Comparison of ENCODE assay signal across 8 cellular contexts in the genomic region with DNA sequence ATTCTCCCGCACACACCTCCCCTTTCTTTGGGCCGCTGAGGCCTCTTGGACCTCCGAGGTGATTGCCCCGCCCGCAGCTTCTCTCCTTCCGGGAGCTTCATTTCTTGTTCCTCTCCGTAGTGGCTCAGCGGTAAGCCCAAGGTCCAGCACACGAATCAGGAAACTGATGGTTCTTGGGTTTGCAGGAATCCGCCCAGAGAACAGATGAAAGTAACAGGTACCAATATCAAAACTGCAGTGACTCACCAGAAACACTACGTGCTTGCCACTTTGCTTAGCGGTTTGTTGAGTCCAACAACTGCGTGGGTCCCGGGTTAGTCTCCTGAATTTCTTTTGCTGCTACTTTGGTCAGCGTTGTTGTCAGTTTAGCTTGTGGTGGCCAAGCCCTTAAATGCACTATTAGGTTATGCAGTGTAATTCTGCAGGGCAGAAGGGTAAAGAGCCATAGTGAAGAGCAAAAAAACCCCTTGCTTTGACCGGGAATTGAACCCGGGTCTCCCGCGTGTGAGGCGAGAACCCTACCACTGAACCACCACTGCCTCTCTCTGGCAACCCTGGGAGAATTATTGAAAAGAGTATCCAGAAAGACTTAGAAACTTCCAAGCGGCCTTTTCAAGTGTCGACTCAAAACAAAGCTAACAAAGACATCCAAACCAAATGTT.
DNase-seq lines count a peak whose midpoint lies in the region; ATAC-seq and TF ChIP-seq lines count a peak whose summit lies in the region.
"Not testable (repeated sequence)": the region's sequence is repeated elsewhere in the genome, so short reads cannot be mapped to it uniquely, and the experiment has no call there.

No MANE protein-coding gene starts in this region.

- intact Hi-C loops in OCI-LY7 (cut with micrococcal nuclease; ENCODE audit: unreplicated experiment); dendritic cell treated with granulocyte-macrophage colony-stimulating factor and Interleukin-4, amounts not matched to agents 40 ng/mL and 50 ng/mL, for 4 days (cut with micrococcal nuclease); left lung (cut with DNase I): not testable (repeated sequence)

- not testable (repeated sequence) for H3K36me3 Mint-ChIP-seq in dendritic cell treated with granulocyte-macrophage colony-stimulating factor and Interleukin-4, amounts not matched to agents 40 ng/mL and 50 ng/mL, for 4 days (ENCODE audit: low read depth)

- not testable (repeated sequence) for H3K27me3 ChIP-seq in BJ (ENCODE audit: control insufficient read depth, insufficient read depth, low read length); left lung

- H3K36me3 ChIP-seq in BJ (ENCODE audit: control insufficient read depth, insufficient read depth, low read length); OCI-LY7 (ENCODE audit: insufficient read depth, low read length); left lung: not testable (repeated sequence)

- H3K4me3 Mint-ChIP-seq in dendritic cell treated with granulocyte-macrophage colony-stimulating factor and Interleukin-4, amounts not matched to agents 40 ng/mL and 50 ng/mL, for 4 days = peak overlapping the region; percentile 21

- not testable (repeated sequence) for H4K20me1 ChIP-seq in OCI-LY7 (ENCODE audit: insufficient read depth, low read length)

- H2AFZ ChIP-seq in OCI-LY7 (ENCODE audit: low read length) = not testable (repeated sequence)

- H3K79me2 ChIP-seq in OCI-LY7 (ENCODE audit: insufficient read depth, low read depth, low read length) = not testable (repeated sequence)

- not testable (repeated sequence) for H3K4me1 Mint-ChIP-seq in dendritic cell treated with granulocyte-macrophage colony-stimulating factor and Interleukin-4, amounts not matched to agents 40 ng/mL and 50 ng/mL, for 4 days (ENCODE audit: low read depth)

- CTCF ChIA-PET in BJ (lab: Yijun Ruan, JAX); OCI-LY7 (lab: Charles Lee; ENCODE audit: unreplicated experiment): not testable (repeated sequence)

- not testable (repeated sequence) for H3K9me3 Mint-ChIP-seq in dendritic cell treated with granulocyte-macrophage colony-stimulating factor and Interleukin-4, amounts not matched to agents 40 ng/mL and 50 ng/mL, for 4 days

- H3K4me1 ChIP-seq in OCI-LY7 (ENCODE audit: insufficient read depth, low read length, poor library complexity, severe bottlenecking); left lung: not testable (repeated sequence)

- H3K27ac Mint-ChIP-seq in dendritic cell treated with granulocyte-macrophage colony-stimulating factor and Interleukin-4, amounts not matched to agents 40 ng/mL and 50 ng/mL, for 4 days = not testable (repeated sequence)

- BruUV-seq in OCI-LY7 (replicated peaks; lab: Mats Ljungman, UMichigan) = not testable (repeated sequence)

- H3K9me3 ChIP-seq in OCI-LY7 (ENCODE audit: low read length); left lung: not testable (repeated sequence)

- not testable (repeated sequence) for H3K4me2 ChIP-seq in OCI-LY7 (ENCODE audit: low read length)

- POLR2A ChIA-PET in BJ (lab: Charles Lee); OCI-LY7 (lab: Charles Lee): not testable (repeated sequence)

- H3K9me2 ChIP-seq in OCI-LY7 (ENCODE audit: insufficient read depth, low read length) = not testable (repeated sequence)

- DNase-seq in BJ (ENCODE audit: low read depth) (peak; percentile 20), HK-2 (ENCODE audit: unreplicated experiment) (peak; percentile 83), OCI-LY7 (ENCODE audit: low spot score) (peak; percentile 25), left lung (peak in 1 of 2 donors; percentile 42)
- peak; percentile 52 to 75 (median 74) for DNase-seq in activated CD8-positive, alpha-beta memory T cell treated with anti-CD3 and anti-CD28 coated beads for 48 hours (ENCODE audit: low read depth in 2 of 3, low spot score in 2 of 3)
- DNase-seq in stimulated activated CD4-positive, alpha-beta T cell treated with anti-CD3 and anti-CD28 coated beads, Interleukin-1b, Interleukin-23, amount 100 ng/mL, for 4 hours (ENCODE audit: low read depth in 2 of 2) = peak; percentile 52

- not testable (repeated sequence) for H3K27me3 Mint-ChIP-seq in dendritic cell treated with granulocyte-macrophage colony-stimulating factor and Interleukin-4, amounts not matched to agents 40 ng/mL and 50 ng/mL, for 4 days

- not testable (repeated sequence) for H3K4me3 ChIP-seq in BJ (ENCODE audit: low read depth, low read length); OCI-LY7 (ENCODE audit: low read depth, low read length, poor library complexity, severe bottlenecking); left lung

- not testable (repeated sequence) for TF ChIP-seq CTCF in BJ (IDR thresholded peaks at IDR 0.05; ENCODE audit: insufficient read depth, low read depth, low read length); OCI-LY7 (conservative IDR thresholded peaks at IDR 0.05; ENCODE audit: low read length); left lung (IDR thresholded peaks at IDR 0.05)

- not testable (repeated sequence) for H3K27ac ChIP-seq in OCI-LY7 (ENCODE audit: low read depth, low read length, poor library complexity, severe bottlenecking); left lung

- ATAC-seq in GM19455 (IDR thresholded peaks at IDR 0.05; ENCODE audit: unreplicated experiment) (peak; percentile 64), left lung (peak; percentile 83)
